8 cellular contexts compared by ENCODE assay signal in genomic region chr6:166275714-166276166, GRCh38.
DNase-seq lines count a peak whose midpoint lies in the region; ATAC-seq and TF ChIP-seq lines count a peak whose summit lies in the region.

No MANE protein-coding gene starts in this region.

- DNase-seq in SIG-M5 treated with dmso at 0.1 percent for 504 hours (lab: John Stamatoyannopoulos, UW; ENCODE audit: unreplicated experiment) (peak; percentile 12), SIG-M5 (lab: John Stamatoyannopoulos, UW) (no peak), NCI-H1105 treated with DMSO at 0.1 percent for 48 hours (lab: John Stamatoyannopoulos, UW) (peak; percentile 72), cardiac fibroblast (ENCODE audit: low read depth in 2 of 2) (peak; percentile 56 to 66), kidney tubule cell (ENCODE audit: low spot score) (peak; percentile 61)
- peak; percentile 67 to 82 for DNase-seq in stimulated activated CD4-positive, alpha-beta T cell treated with anti-CD3 and anti-CD28 coated beads, Interleukin-4, amount 100 ng/mL, for 4 hours

- TF ChIP-seq CTCF in cardiac fibroblast (IDR thresholded peaks at IDR 0.05; ENCODE audit: low read depth, low read length), result peak; percentile 90

- H3K4me3 ChIP-seq in cardiac fibroblast (replicated peaks in 1 of 2; ENCODE audit: low read depth in 2 of 2, low read length in 2 of 2), result no peak overlapping the region

- peak; percentile 86 for ATAC-seq in HG02759 (IDR thresholded peaks at IDR 0.05; ENCODE audit: unreplicated experiment)
- ATAC-seq in activated CD4-positive, CD25-positive, alpha-beta regulatory T cell treated with anti-CD3 and anti-CD28 coated beads, Interleukin-2, amount 50 U/mL, for 24 hours, result peak; percentile 82 to 86
